Comparison of ENCODE assay signal across 8 cellular contexts in the genomic region with DNA sequence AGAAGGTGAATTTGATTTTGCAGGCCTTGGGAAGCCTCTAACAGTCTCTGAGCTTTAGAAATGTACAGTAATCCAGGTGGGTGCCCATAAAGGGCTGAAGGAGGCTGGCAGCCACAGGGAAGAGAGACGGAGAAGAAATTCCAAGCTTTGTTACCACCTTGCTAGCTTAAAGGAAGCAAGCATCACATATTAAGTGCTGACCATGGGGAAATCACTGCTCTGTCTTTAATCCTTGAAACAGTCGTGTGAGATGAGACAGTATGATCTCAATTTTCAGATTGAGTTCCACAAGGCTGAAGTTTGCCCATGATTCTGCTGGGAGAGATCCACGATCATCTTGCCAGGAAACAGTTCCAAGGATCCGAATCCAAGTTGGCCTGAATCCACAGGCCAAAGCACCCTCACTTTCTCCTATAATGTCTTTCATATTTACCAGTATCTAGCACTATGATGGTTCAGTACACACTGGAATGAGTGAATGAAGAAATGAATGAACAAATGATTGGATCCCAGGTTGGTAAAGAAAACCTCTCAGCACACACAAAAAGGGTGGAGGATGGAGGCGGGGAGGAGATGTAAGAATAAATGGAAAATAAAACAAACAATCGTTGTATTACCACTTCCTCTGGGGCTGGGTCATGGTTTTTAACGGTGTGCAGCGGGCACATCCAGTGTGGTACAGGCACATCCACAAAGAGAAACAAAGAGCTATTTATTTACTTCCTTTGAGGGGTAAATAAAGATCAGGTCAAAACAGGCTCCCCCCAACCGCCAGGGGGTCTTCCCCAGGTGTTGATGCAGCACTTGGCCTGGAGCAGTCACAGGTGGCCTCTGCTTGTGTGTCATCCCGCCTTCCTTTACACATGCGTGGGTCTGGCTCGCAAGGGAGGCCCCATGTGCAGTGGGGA. TPM values are rescaled to one million over a fixed set of nuclear protein-coding genes. Genes with fewer than 3 reads are reported as not detected.
DNase-seq lines count a peak whose midpoint lies in the region; ATAC-seq, FAIRE-seq and TF ChIP-seq lines count a peak whose summit lies in the region.

No MANE protein-coding gene starts in this region.

- H3K27me3 Mint-ChIP-seq in activated T-cell treated with anti-CD3 and anti-CD28 coated beads, Interleukin-2, amount 50 U/mL, for 4 hours (ENCODE audit: low read depth): no peaks in the 10 kb centered on the region
- no peaks in the 10 kb centered on the region for H3K27me3 Mint-ChIP-seq in natural killer cell (ENCODE audit: low read depth in 2 of 2)

- DNase-seq in GM12864 (ENCODE audit: low read depth): peak; percentile 56
- peak; percentile 58 for DNase-seq in activated T-cell treated with anti-CD3 and anti-CD28 coated beads, Interleukin-2, amount 50 U/mL, for 4 hours
- no peak for DNase-seq in natural killer cell
- no peak for DNase-seq in NOMO-1 treated with dmso at 0.1 percent for 144 hours (lab: John Stamatoyannopoulos, UW; ENCODE audit: unreplicated experiment)
- DNase-seq in frontal cortex (ENCODE audit: low spot score in 2 of 2): no peak
- no peak for DNase-seq in GM20000 (ENCODE audit: low spot score)

- no peak for FAIRE-seq in frontal cortex (lab: Jason Lieb, UNC)

- ATAC-seq in HG03175 (IDR thresholded peaks at IDR 0.05; ENCODE audit: unreplicated experiment): peak; percentile 32
- ATAC-seq in activated T-cell treated with anti-CD3 and anti-CD28 coated beads, Interleukin-2, amount 50 U/mL, for 4 hours: peak; percentile 88 to 91
- ATAC-seq in natural killer cell: peak; percentile 58 to 74 (median 73)
- no peak for ATAC-seq in GM19324 (IDR thresholded peaks at IDR 0.05; ENCODE audit: low FRiP score, unreplicated experiment)

- intact Hi-C loops in natural killer cell (cut with micrococcal nuclease): loop anchor here (1.0 to 5.0 kb wide), 2 partner anchors 17 to 50 kb away; no protein-coding TSS in a partner anchor

- H3K27ac Mint-ChIP-seq in natural killer cell: peak overlapping the region; percentile 95 to 98

- no peak for TF ChIP-seq CTCF in GM12864 (IDR thresholded peaks at IDR 0.05; ENCODE audit: low read depth, low read length, missing control alignments)
- TF ChIP-seq CTCF in natural killer cell (IDR thresholded peaks at IDR 0.05): no peak
- no peak for TF ChIP-seq CTCF in GM20000 (IDR thresholded peaks at IDR 0.05; ENCODE audit: extremely low read depth, missing control alignments)

- H3K36me3 Mint-ChIP-seq in activated T-cell treated with anti-CD3 and anti-CD28 coated beads, Interleukin-2, amount 50 U/mL, for 4 hours (ENCODE audit: insufficient read depth): peaks cover 31% of the 10 kb centered on the region
- H3K36me3 Mint-ChIP-seq in natural killer cell: no peaks in the 10 kb centered on the region

- peaks cover 83% of the 10 kb centered on the region for H3K4me1 Mint-ChIP-seq in activated T-cell treated with anti-CD3 and anti-CD28 coated beads, Interleukin-2, amount 50 U/mL, for 4 hours (ENCODE audit: low read depth)
- H3K4me1 Mint-ChIP-seq in natural killer cell: peaks cover 69 to 74% of the 10 kb centered on the region in 2 donors

- H3K4me3 ChIP-seq in GM12864 (ENCODE audit: low read depth, low read length): no peak overlapping the region

- no peaks in the 10 kb centered on the region for H3K9me3 Mint-ChIP-seq in activated T-cell treated with anti-CD3 and anti-CD28 coated beads, Interleukin-2, amount 50 U/mL, for 4 hours
- no peaks in the 10 kb centered on the region for H3K9me3 Mint-ChIP-seq in natural killer cell

- H3K4me3 Mint-ChIP-seq in activated T-cell treated with anti-CD3 and anti-CD28 coated beads, Interleukin-2, amount 50 U/mL, for 4 hours: peak overlapping the region; percentile 58
- H3K4me3 Mint-ChIP-seq in natural killer cell: peak overlapping the region; percentile 89

RNA-seq across cellular contexts. Expression of a gene that starts 28.2 kb away (rescaled TPM):
- 10 to 100 TPM; 35.7 to 39.9 (median 38.2) TPM for total RNA-seq in activated T-cell treated with anti-CD3 and anti-CD28 coated beads, Interleukin-2, amount 50 U/mL, for 4 hours
- total RNA-seq in natural killer cell (10 to 100 TPM; 38.4 to 54.2 (median 47.5) TPM), frontal cortex (4.5 TPM)

Comparison
In these comparisons a context has a peak if more than half of its experiments do, and no peak if none do; other contexts are left out.
1. DNase-seq: peak in GM12864 (single experiment) and activated T-cell treated with anti-CD3 and anti-CD28 coated beads, Interleukin-2, amount 50 U/mL, for 4 hours (single experiment); none in natural killer cell (single experiment), NOMO-1 treated with dmso at 0.1 percent for 144 hours (single experiment), frontal cortex (0 of 2) and GM20000 (single experiment).